Comparison of ENCODE assay signal across 9 cellular contexts in the genomic region with DNA sequence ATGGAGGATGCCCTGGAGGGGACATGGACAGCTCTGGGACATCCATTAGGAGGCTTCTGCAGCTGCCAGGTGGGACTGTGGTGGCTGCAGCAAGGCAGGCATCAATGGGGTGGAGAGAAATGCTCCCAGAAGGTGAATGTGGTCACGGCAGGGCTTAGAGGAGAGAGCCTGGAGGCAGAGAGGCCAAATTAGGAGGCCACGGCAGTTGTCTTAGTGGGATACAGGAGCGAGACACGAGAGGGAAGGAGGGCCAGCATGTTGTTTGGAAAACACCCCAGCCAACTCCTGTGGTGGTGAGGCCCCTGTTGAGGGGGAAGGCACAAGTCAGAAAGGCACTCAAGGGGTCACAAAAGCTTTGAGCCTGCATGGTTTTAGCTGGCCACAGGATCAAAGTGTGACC. TPM values are rescaled to one million over a fixed set of nuclear protein-coding genes. Genes with fewer than 3 reads are reported as not detected.
"Had no signal": no experiment of that assay in that cellular context is flagged by ENCODE, and none has a peak within 500 bp of the region (broad histone marks: within the 10 kb centered on the region; RNA-seq: fewer than 3 reads in every experiment).

No MANE protein-coding gene starts in this region.

- H3K27me3 Mint-ChIP-seq: IgD-negative memory B cell had no signal

- DNase-seq: GM23248, GOT3, H7, HFFc6 had no signal

- ATAC-seq: HCT116, HepG2 had no signal

- H3K36me3 ChIP-seq: HAP-1 had no signal

- H3K4me3 ChIP-seq: GM23248, HAP-1 had no signal

- H2AFZ ChIP-seq: GM23248 had no signal

- H3K27ac Mint-ChIP-seq: HFFc6, IgD-negative memory B cell had no signal

- H3K4me3 Mint-ChIP-seq: HFFc6 had no signal

- H3K27ac ChIP-seq: GM23248, HL-60 had no signal

- H3K4me1 ChIP-seq: HAP-1 had no signal

- H3K9ac ChIP-seq: GM23248 had no signal

RNA-seq across cellular contexts. Expression of gene ECHDC3, which starts 14.6 kb away (rescaled TPM):
- total RNA-seq: HepG2 had no signal
- polyA plus RNA-seq: HepG2 had no signal
